ENCODE assay signal across 1 cellular context in genomic region chr16:84502075-84502474, GRCh38.
TF ChIP-seq lines count a peak whose summit lies in the region.

No MANE protein-coding gene starts in this region.

TF ChIP-seq in A549, 52 proteins besides CTCF, POLR2A, EP300 and RAD21 (continued from another document):
- TF ChIP-seq FOSL2 (IDR thresholded peaks at IDR 0.05) (no peak), FOSL2 (CRISPR knock-in tag; IDR thresholded peaks at IDR 0.05) (no peak), ZC3H11A (IDR thresholded peaks at IDR 0.05) (no peak)
